Comparison of ENCODE assay signal across 8 cellular contexts in genomic region chr16:4936181-4936990, GRCh38. TPM values are rescaled to one million over a fixed set of nuclear protein-coding genes. Genes with fewer than 3 reads are reported as not detected.
DNase-seq lines count a peak whose midpoint lies in the region; ATAC-seq and TF ChIP-seq lines count a peak whose summit lies in the region.

No MANE protein-coding gene starts in this region.

- H3K27ac Mint-ChIP-seq in glutamatergic neuron (ENCODE audit: unreplicated experiment): no peak overlapping the region

- H3K27ac ChIP-seq in WERI-Rb-1: peak overlapping the region; percentile 48; the same call in 1 of the 2 replicates

- no peaks in the 10 kb centered on the region for H3K27me3 ChIP-seq in WERI-Rb-1 (ENCODE audit: insufficient read depth, low read depth, severe bottlenecking)

- peaks cover 2% of the 10 kb centered on the region for H3K9me3 Mint-ChIP-seq in glutamatergic neuron (ENCODE audit: unreplicated experiment)

- peak overlapping the region; percentile 78 for H3K4me3 Mint-ChIP-seq in glutamatergic neuron (ENCODE audit: unreplicated experiment)

- peak; percentile 75 for TF ChIP-seq CTCF in WERI-Rb-1 (IDR thresholded peaks at IDR 0.05; ENCODE audit: low read depth, low read length)
- TF ChIP-seq CTCF in glutamatergic neuron (IDR thresholded peaks at IDR 0.05; ENCODE audit: partially characterized antibody, unreplicated experiment): no peak

- H3K36me3 Mint-ChIP-seq in glutamatergic neuron (ENCODE audit: unreplicated experiment): no peaks in the 10 kb centered on the region

- peaks cover 7% of the 10 kb centered on the region for H3K4me1 Mint-ChIP-seq in glutamatergic neuron (ENCODE audit: low read depth, unreplicated experiment)

- peak overlapping the region; percentile 83 for H3K4me3 ChIP-seq in WERI-Rb-1 (ENCODE audit: low read depth, low read length)

- H3K36me3 ChIP-seq in WERI-Rb-1: no peaks in the 10 kb centered on the region

- DNase-seq in stimulated activated CD4-positive, alpha-beta T cell treated with anti-CD3 and anti-CD28 coated beads, Interleukin-15, amount 100 ng/mL, for 24 hours: peak; percentile 9
- no peak for DNase-seq in stimulated activated CD4-positive, alpha-beta T cell treated with anti-CD3 and anti-CD28 coated beads, Interleukin-4, amount 100 ng/mL, for 24 hours
- peak; percentile 80 for DNase-seq in WERI-Rb-1
- DNase-seq in glutamatergic neuron: peak; percentile 43
- peak; percentile 40 for DNase-seq in retina
- DNase-seq in activated effector memory CD4-positive, alpha-beta T cell treated with anti-CD3 and anti-CD28 coated beads, Interleukin-2, amount 50 U/mL, for 16 hours: no peak
- no peak for DNase-seq in inferior parietal cortex (ENCODE audit: extremely low spot score)

- H3K27me3 Mint-ChIP-seq in glutamatergic neuron (ENCODE audit: unreplicated experiment): peaks cover 11% of the 10 kb centered on the region

- no peaks in the 10 kb centered on the region for H3K9me3 ChIP-seq in WERI-Rb-1 (ENCODE audit: severe bottlenecking)

- no peak for ATAC-seq in GM19324 (IDR thresholded peaks at IDR 0.05; ENCODE audit: low FRiP score, unreplicated experiment)

RNA-seq across cellular contexts. Expression of gene PPL, which starts 0.6 kb away (rescaled TPM):
- 4.7 TPM for total RNA-seq in glutamatergic neuron (ENCODE audit: unreplicated experiment)

RNA-seq across cellular contexts. Expression of gene SEC14L5, which starts 21.7 kb away (rescaled TPM):
- total RNA-seq in glutamatergic neuron (ENCODE audit: unreplicated experiment): 3.1 TPM

Comparison
In these comparisons a context has a peak if more than half of its experiments do, and no peak if none do; other contexts are left out.
1. DNase-seq: peak in stimulated activated CD4-positive, alpha-beta T cell treated with anti-CD3 and anti-CD28 coated beads, Interleukin-15, amount 100 ng/mL, for 24 hours (single experiment), WERI-Rb-1 (single experiment), glutamatergic neuron (single experiment) and retina (single experiment); none in stimulated activated CD4-positive, alpha-beta T cell treated with anti-CD3 and anti-CD28 coated beads, Interleukin-4, amount 100 ng/mL, for 24 hours (single experiment), activated effector memory CD4-positive, alpha-beta T cell treated with anti-CD3 and anti-CD28 coated beads, Interleukin-2, amount 50 U/mL, for 16 hours (single experiment) and inferior parietal cortex (single experiment).